13 cellular contexts compared by ENCODE assay signal in the genomic region with DNA sequence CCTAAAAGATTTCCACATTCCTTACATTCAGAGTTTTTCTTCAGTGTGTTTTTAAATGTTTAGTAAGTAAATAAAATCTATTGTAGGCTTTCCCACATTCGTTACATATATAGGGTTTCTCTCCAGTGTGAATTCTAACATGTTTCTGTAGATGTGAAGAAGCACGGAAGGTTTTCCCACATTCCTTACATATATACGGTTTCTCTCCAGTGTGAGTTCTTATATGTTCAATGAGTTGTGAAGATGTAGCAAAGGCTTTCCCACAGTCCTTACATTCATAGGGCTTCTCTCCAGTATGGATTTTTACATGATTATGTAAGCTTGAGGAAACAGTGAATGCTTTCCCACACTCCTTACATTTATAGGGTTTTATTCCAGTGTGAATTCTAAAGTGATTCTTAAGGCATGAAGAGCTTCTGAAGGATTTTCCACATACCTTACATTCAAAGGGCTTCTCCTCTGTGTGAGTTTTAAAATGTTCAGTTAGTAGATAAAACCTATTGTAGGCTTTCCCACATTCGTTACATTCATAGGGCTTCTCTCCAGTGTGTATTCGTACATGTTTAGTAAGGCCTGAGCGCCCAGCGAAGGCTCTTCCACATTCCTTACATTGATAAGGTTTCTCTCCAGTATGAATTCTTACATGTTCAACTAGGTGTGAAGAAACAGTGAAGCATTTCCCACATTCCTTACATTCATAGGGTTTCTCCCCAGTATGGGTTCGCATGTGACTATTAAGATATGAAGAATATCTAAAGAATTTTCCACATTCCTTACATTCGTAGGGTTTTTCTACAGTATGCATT. TPM values are rescaled to one million over a fixed set of nuclear protein-coding genes. Genes with fewer than 3 reads are reported as not detected.
DNase-seq lines count a peak whose midpoint lies in the region; ATAC-seq, FAIRE-seq and TF ChIP-seq lines count a peak whose summit lies in the region.
"Had no signal": no experiment of that assay in that cellular context is flagged by ENCODE, and none has a peak within 500 bp of the region (broad histone marks: within the 10 kb centered on the region; RNA-seq: fewer than 3 reads in every experiment).

No MANE protein-coding gene starts in this region.

- no peak overlapping the region for H3K4me3 Mint-ChIP-seq in Caco-2 (ENCODE audit: unreplicated experiment)
- H3K4me3 Mint-ChIP-seq: effector memory CD8-positive, alpha-beta T cell; immature natural killer cell had no signal

- DNase-seq in A673 (ENCODE audit: low spot score): peak; percentile 29
- no peak for DNase-seq in Caco-2
- peak; percentile 13 for DNase-seq in RCC 7860 (ENCODE audit: low spot score)
- DNase-seq in fibroblast of lung (ENCODE audit: low read depth in 2 of 2): peak; percentile 25 to 39
- no peak for DNase-seq in sigmoid colon
- DNase-seq in activated gamma-delta T cell (lab: John Stamatoyannopoulos, UW): no peak
- DNase-seq in NCI-H1436 (lab: John Stamatoyannopoulos, UW): no peak
- DNase-seq: DMS79 treated with DMSO at 0.1 percent for 48 hours; effector memory CD8-positive, alpha-beta T cell; immature natural killer cell; NCI-H2029 treated with DMSO at 0.1 percent for 48 hours; SK-N-SH had no signal

- FAIRE-seq in RCC 7860 (lab: Jason Lieb, UNC): no peak

- H3K36me3 Mint-ChIP-seq in Caco-2 (ENCODE audit: insufficient read depth, unreplicated experiment): peaks cover 92% of the 10 kb centered on the region

- H3K9me3 ChIP-seq in A673 (ENCODE audit: low read depth, low read length, poor library complexity, severe bottlenecking) (peaks cover 95% of the 10 kb centered on the region), Caco-2 (peaks cover 73% of the 10 kb centered on the region), fibroblast of lung (ENCODE audit: control insufficient read depth, insufficient read depth, low read depth, low read length) (peaks cover 18% of the 10 kb centered on the region), sigmoid colon (peaks cover 47 to 84% (median 77%) of the 10 kb centered on the region in 4 donors)

- H3K27me3 Mint-ChIP-seq in Caco-2 (ENCODE audit: insufficient read depth, unreplicated experiment): no peaks in the 10 kb centered on the region
- H3K27me3 Mint-ChIP-seq: effector memory CD8-positive, alpha-beta T cell had no signal

- H4K20me1 ChIP-seq in fibroblast of lung (ENCODE audit: control insufficient read depth, extremely low read depth, insufficient read depth, low read length): no peaks in the 10 kb centered on the region

- H3K4me1 Mint-ChIP-seq in Caco-2 (ENCODE audit: low read depth, unreplicated experiment): no peaks in the 10 kb centered on the region

- TF ChIP-seq EP300 in sigmoid colon (IDR thresholded peaks at IDR 0.05): no peak

- no peak for TF ChIP-seq CTCF in A673 (conservative IDR thresholded peaks at IDR 0.05; ENCODE audit: low read depth, low read length)
- no peak for TF ChIP-seq CTCF in Caco-2 (IDR thresholded peaks at IDR 0.05; ENCODE audit: insufficient read depth in 1 of 2, low read depth in 1 of 2, low read length in 1 of 2, severe bottlenecking in 1 of 2, unreplicated experiment in 1 of 2)
- TF ChIP-seq CTCF in fibroblast of lung (conservative IDR thresholded peaks at IDR 0.05 in 1 of 2, IDR thresholded peaks at IDR 0.05 in 1 of 2; ENCODE audit: low read depth in 1 of 2, low read length in 2 of 2): no peak
- TF ChIP-seq CTCF in sigmoid colon (IDR thresholded peaks at IDR 0.05): no peak

- intact Hi-C loops in A673 (cut with micrococcal nuclease; ENCODE audit: unreplicated experiment) (no loop called here), Caco-2 (cut with micrococcal nuclease; ENCODE audit: unreplicated experiment) (no loop called here), sigmoid colon (cut with DNase I) (no loop called here)

- H3K4me2 ChIP-seq in fibroblast of lung (ENCODE audit: extremely low read depth, insufficient read depth, low read length): no peak overlapping the region
- H3K4me2 ChIP-seq: SK-N-SH had no signal

- TSS peak; percentile 9 for BruUV-seq in A673 (replicated peaks; lab: Mats Ljungman, UMichigan)
- TSS peak; percentile 7 for BruUV-seq in Caco-2 (replicated peaks; lab: Mats Ljungman, UMichigan)

- CTCF ChIA-PET in A673 (lab: Charles Lee): no interaction called here
- CTCF ChIA-PET in Caco-2 (lab: Charles Lee): no interaction called here

- no peak for ATAC-seq in HG02981 (IDR thresholded peaks at IDR 0.05; ENCODE audit: unreplicated experiment)
- ATAC-seq: effector memory CD8-positive, alpha-beta T cell had no signal

- H3K79me2 ChIP-seq in fibroblast of lung (ENCODE audit: control insufficient read depth, insufficient read depth, low read length): peaks cover 18% of the 10 kb centered on the region

- H3K27me3 ChIP-seq in A673 (replicated peaks; ENCODE audit: insufficient read depth, low read depth, low read length, poor library complexity): no peaks in the 10 kb centered on the region
- H3K27me3 ChIP-seq in Caco-2 (replicated peaks; ENCODE audit: control insufficient read depth, insufficient read depth, low read length): no peaks in the 10 kb centered on the region
- H3K27me3 ChIP-seq in fibroblast of lung (ENCODE audit: control insufficient read depth, insufficient read depth, low read length): no peaks in the 10 kb centered on the region
- H3K27me3 ChIP-seq in sigmoid colon: no peaks in the 10 kb centered on the region

- TF ChIP-seq POLR2A in sigmoid colon (IDR thresholded peaks at IDR 0.05): no peak

- WGBS in sigmoid colon, 2 donors: 98% methylated on average over 9 of the region's 9 CpGs

- H3K27ac ChIP-seq in A673 (ENCODE audit: low read depth, low read length, poor library complexity, severe bottlenecking): no peak overlapping the region
- H3K27ac ChIP-seq in fibroblast of lung (ENCODE audit: insufficient read depth, low read length): no peak overlapping the region
- no peak overlapping the region for H3K27ac ChIP-seq in sigmoid colon

- H2AFZ ChIP-seq in fibroblast of lung (ENCODE audit: low read length): no peak overlapping the region

- H3K4me1 ChIP-seq in A673 (ENCODE audit: insufficient read depth, low read length, poor library complexity, severe bottlenecking) (no peaks in the 10 kb centered on the region), Caco-2 (no peaks in the 10 kb centered on the region), fibroblast of lung (ENCODE audit: control insufficient read depth, extremely low read depth, insufficient read depth, low read length) (no peaks in the 10 kb centered on the region), sigmoid colon (no peaks in the 10 kb centered on the region)

- H3K36me3 ChIP-seq in A673 (ENCODE audit: insufficient read depth, low read length, poor library complexity, severe bottlenecking): peaks cover 92% of the 10 kb centered on the region
- H3K36me3 ChIP-seq in Caco-2 (ENCODE audit: control insufficient read depth, insufficient read depth, low read length): peaks cover 14% of the 10 kb centered on the region
- peaks cover 19% of the 10 kb centered on the region for H3K36me3 ChIP-seq in fibroblast of lung (ENCODE audit: control insufficient read depth, insufficient read depth, low read length)
- H3K36me3 ChIP-seq in sigmoid colon: peaks cover 35 to 88% (median 70%) of the 10 kb centered on the region in 4 donors

- POLR2A ChIA-PET in A673 (lab: Charles Lee; ENCODE audit: low non-redundant PET) (no interaction called here), Caco-2 (lab: Charles Lee) (no interaction called here)

- no peak overlapping the region for H3K9ac ChIP-seq in fibroblast of lung (ENCODE audit: insufficient read depth, low read length)
- H3K9ac ChIP-seq: SK-N-SH had no signal

- H3K9me3 Mint-ChIP-seq in Caco-2 (ENCODE audit: unreplicated experiment): peaks cover 13% of the 10 kb centered on the region

- H3K27ac Mint-ChIP-seq in Caco-2 (ENCODE audit: unreplicated experiment): no peak overlapping the region
- H3K27ac Mint-ChIP-seq: effector memory CD8-positive, alpha-beta T cell; immature natural killer cell had no signal

- no peak overlapping the region for H3K4me3 ChIP-seq in A673 (ENCODE audit: low read depth, low read length, poor library complexity, severe bottlenecking)
- no peak overlapping the region for H3K4me3 ChIP-seq in Caco-2 (ENCODE audit: low read depth, low read length)
- no peak overlapping the region for H3K4me3 ChIP-seq in fibroblast of lung (replicated peaks in 1 of 4; ENCODE audit: control extremely low read depth in 1 of 4, insufficient read depth in 1 of 4, low read depth in 3 of 4, low read length in 4 of 4)
- H3K4me3 ChIP-seq in sigmoid colon: no peak overlapping the region

RNA-seq across cellular contexts. Expression of gene ZNF121, which starts 18.2 kb away (rescaled TPM):
- 59.9 and 65.6 TPM in 2 replicates for total RNA-seq in A673 (2021)
- total RNA-seq in Caco-2 (2022): 35.5 and 38.4 TPM in 2 replicates
- total RNA-seq in fibroblast of lung: 38.8 and 53.3 TPM in 2 replicates
- polyA plus RNA-seq in fibroblast of lung: 3.7 and 4.2 TPM in 2 replicates
- 4.3 and 4.5 TPM in 2 replicates for polyA plus RNA-seq in fibroblast of lung (2012)
- 9.5 and 11.7 TPM in 2 replicates for polyA minus RNA-seq in fibroblast of lung (ENCODE audit: low replicate concordance)
- 10 to 100 TPM; 18.3 to 28.6 (median 23.7) TPM for total RNA-seq in sigmoid colon
- 1 to 10 TPM; 1.2 to 8.0 (median 1.4) TPM for polyA plus RNA-seq in sigmoid colon

RNA-seq across cellular contexts. Expression of gene ZNF426, which starts 27.7 kb away (rescaled TPM):
- 17.2 and 18.1 TPM in 2 replicates for total RNA-seq in A673 (2021)
- 4.6 and 6.6 TPM in 2 replicates for total RNA-seq in Caco-2 (2022)
- 28.9 and 29.8 TPM in 2 replicates for total RNA-seq in fibroblast of lung
- polyA plus RNA-seq in fibroblast of lung: 10.1 and 12.4 TPM in 2 replicates
- polyA plus RNA-seq in fibroblast of lung (2012): 6.4 and 7.2 TPM in 2 replicates
- 4.6 and 4.7 TPM in 2 replicates for polyA minus RNA-seq in fibroblast of lung (ENCODE audit: low replicate concordance)
- 10 to 100 TPM; 11.4 to 18.1 (median 12.7) TPM for total RNA-seq in sigmoid colon
- 1 to 10 TPM; 1.2 to 4.1 (median 2.1) TPM for polyA plus RNA-seq in sigmoid colon

RNA-seq across cellular contexts. Expression of gene ZNF561, which starts 54.9 kb away (rescaled TPM):
- total RNA-seq in A673 (2021) (37.7 and 38.2 TPM in 2 replicates), Caco-2 (2022) (23.7 and 27.4 TPM in 2 replicates), fibroblast of lung (52.6 and 53.5 TPM in 2 replicates), sigmoid colon (10 to 100 TPM; 30.3 to 41.3 (median 31.5) TPM)
- polyA plus RNA-seq in fibroblast of lung (26.7 and 34.1 TPM in 2 replicates), sigmoid colon (10 to 100 TPM; 14.1 to 27.1 (median 24.0) TPM)
- polyA plus RNA-seq in fibroblast of lung (2012): 23.3 and 32.7 TPM in 2 replicates
- polyA minus RNA-seq in fibroblast of lung (ENCODE audit: low replicate concordance): 8.0 and 39.7 TPM in 2 replicates

Comparison
In these comparisons a context has a peak if more than half of its experiments do, and no peak if none do; other contexts are left out.
1. DNase-seq: peak in A673 (single experiment), RCC 7860 (single experiment) and fibroblast of lung (2 of 2); none in Caco-2 (0 of 2), sigmoid colon (single experiment), activated gamma-delta T cell (single experiment) and NCI-H1436 (single experiment).